Comparison of ENCODE assay signal across 9 cellular contexts in the genomic region with DNA sequence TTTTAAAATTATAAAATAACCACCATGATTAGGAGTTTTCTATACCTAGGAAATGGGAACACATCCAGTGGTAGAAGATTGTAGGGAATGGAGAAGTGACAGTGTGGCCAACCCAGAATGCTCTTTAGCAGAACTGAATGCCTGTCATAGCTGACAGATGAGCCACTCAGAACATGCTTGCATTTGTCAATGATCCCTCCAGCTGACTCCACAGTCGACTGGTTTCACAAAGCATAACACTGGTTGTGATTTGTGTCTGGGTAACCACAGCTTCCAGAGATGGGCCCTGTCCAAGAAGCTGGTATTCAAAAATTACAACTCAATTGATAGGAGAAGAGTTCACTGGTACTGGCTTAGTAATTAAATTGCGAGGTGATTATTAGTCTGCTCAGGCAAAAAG.
A peak's percentile ranks its signal among the peaks of the same experiment; 100 is the strongest.
DNase-seq lines count a peak whose midpoint lies in the region; ATAC-seq lines count a peak whose summit lies in the region.
"Had no signal": no experiment of that assay in that cellular context is flagged by ENCODE, and none has a peak within 500 bp of the region (broad histone marks: within the 10 kb centered on the region; RNA-seq: fewer than 3 reads in every experiment).

No MANE protein-coding gene starts in this region.

- no peak for ATAC-seq in GM19324 (IDR thresholded peaks at IDR 0.05; ENCODE audit: low FRiP score, unreplicated experiment)

- DNase-seq in NCI-H446 treated with DMSO at 0.1 percent for 48 hours (lab: John Stamatoyannopoulos, UW) (peak; percentile 10), NCI-H446 (lab: John Stamatoyannopoulos, UW) (no peak), SW480 (ENCODE audit: low spot score) (peak; percentile 21), foreskin melanocyte (peak; percentile 51), stromal cell of bone marrow (ENCODE audit: low read depth) (peak; percentile 70), NCI-H1105 treated with DMSO at 0.1 percent for 48 hours (lab: John Stamatoyannopoulos, UW) (no peak), NCI-H345 treated with DMSO at 0.1 percent for 48 hours (lab: John Stamatoyannopoulos, UW; ENCODE audit: unreplicated experiment) (no peak)
- DNase-seq: NCI-H345 had no signal

Comparison
In these comparisons a context has a peak if more than half of its experiments do, and no peak if none do; other contexts are left out.
1. DNase-seq: peak in NCI-H446 treated with DMSO at 0.1 percent for 48 hours (single experiment), SW480 (single experiment), foreskin melanocyte (single experiment) and stromal cell of bone marrow (single experiment); none in NCI-H446 (0 of 2), NCI-H1105 treated with DMSO at 0.1 percent for 48 hours (single experiment) and NCI-H345 treated with DMSO at 0.1 percent for 48 hours (single experiment).